ENCODE assay signal across 7 cellular contexts in genomic region chr19:7346997-7347396, GRCh38. TPM values are rescaled to one million over a fixed set of nuclear protein-coding genes. Genes with fewer than 3 reads are reported as not detected.
A peak's percentile ranks its signal among the peaks of the same experiment; 100 is the strongest.
DNase-seq lines count a peak whose midpoint lies in the region; ATAC-seq and TF ChIP-seq lines count a peak whose summit lies in the region.
"Not testable (repeated sequence)": the region's sequence is repeated elsewhere in the genome, so short reads cannot be mapped to it uniquely, and the experiment has no call there.

No MANE protein-coding gene starts in this region.

- peak overlapping the region; percentile 95 to 100 (median 98) for H3K4me3 Mint-ChIP-seq in CD4-positive, alpha-beta memory T cell
- peak overlapping the region; percentile 74 for H3K4me3 Mint-ChIP-seq in activated CD4-positive, alpha-beta T cell treated with anti-CD3 and anti-CD28 coated beads, Interleukin-2, amount 10 ng/mL, durations not matched to agents 24 days and 14 days
- peak overlapping the region; percentile 82 for H3K4me3 Mint-ChIP-seq in activated T-cell treated with anti-CD3 and anti-CD28 coated beads, Interleukin-2, amount 50 U/mL, for 4 hours
- not testable (repeated sequence) for H3K4me3 Mint-ChIP-seq in activated naive CD8-positive, alpha-beta T cell treated with anti-CD3 and anti-CD28 coated beads for 36 hours

- H3K27me3 Mint-ChIP-seq in CD4-positive, alpha-beta memory T cell; activated CD4-positive, alpha-beta T cell treated with anti-CD3 and anti-CD28 coated beads, Interleukin-2, amount 10 ng/mL, durations not matched to agents 24 days and 14 days; activated T-cell treated with anti-CD3 and anti-CD28 coated beads, Interleukin-2, amount 50 U/mL, for 4 hours (ENCODE audit: low read depth); activated naive CD8-positive, alpha-beta T cell treated with anti-CD3 and anti-CD28 coated beads for 36 hours: not testable (repeated sequence)

- H3K27me3 ChIP-seq in CD4-positive, alpha-beta memory T cell (ENCODE audit: insufficient read depth, low read length); spleen (replicated peaks in 1 of 7): not testable (repeated sequence)

- CTCF ChIA-PET in CD4-positive, alpha-beta memory T cell (lab: Charles Lee; ENCODE audit: partially characterized antibody); OCI-LY7 (lab: Charles Lee; ENCODE audit: unreplicated experiment): not testable (repeated sequence)

- H3K4me3 ChIP-seq in CD4-positive, alpha-beta memory T cell (ENCODE audit: low read length in 2 of 2): peak overlapping the region; percentile 79 to 84
- H3K4me3 ChIP-seq in OCI-LY7 (ENCODE audit: low read depth, low read length, poor library complexity, severe bottlenecking) (peak overlapping the region; percentile 66), spleen (peak overlapping the region in 2 of 8 donors; percentile 35 to 67)

- peaks cover 15 to 28% of the 10 kb centered on the region in 2 donors for H3K36me3 Mint-ChIP-seq in CD4-positive, alpha-beta memory T cell
- H3K36me3 Mint-ChIP-seq in activated CD4-positive, alpha-beta T cell treated with anti-CD3 and anti-CD28 coated beads, Interleukin-2, amount 10 ng/mL, durations not matched to agents 24 days and 14 days (ENCODE audit: low read depth): peaks cover 11% of the 10 kb centered on the region
- H3K36me3 Mint-ChIP-seq in activated T-cell treated with anti-CD3 and anti-CD28 coated beads, Interleukin-2, amount 50 U/mL, for 4 hours (ENCODE audit: insufficient read depth): not testable (repeated sequence)
- peaks cover 15% of the 10 kb centered on the region for H3K36me3 Mint-ChIP-seq in activated naive CD8-positive, alpha-beta T cell treated with anti-CD3 and anti-CD28 coated beads for 36 hours

- not testable (repeated sequence) for TF ChIP-seq POLR2A in spleen (IDR thresholded peaks at IDR 0.05)

- not testable (repeated sequence) for H3K9me3 Mint-ChIP-seq in CD4-positive, alpha-beta memory T cell; activated CD4-positive, alpha-beta T cell treated with anti-CD3 and anti-CD28 coated beads, Interleukin-2, amount 10 ng/mL, durations not matched to agents 24 days and 14 days; activated T-cell treated with anti-CD3 and anti-CD28 coated beads, Interleukin-2, amount 50 U/mL, for 4 hours; activated naive CD8-positive, alpha-beta T cell treated with anti-CD3 and anti-CD28 coated beads for 36 hours

- H3K9me3 ChIP-seq in CD4-positive, alpha-beta memory T cell (ENCODE audit: control insufficient read depth in 1 of 2, low read length in 2 of 2); OCI-LY7 (ENCODE audit: low read length): not testable (repeated sequence)
- H3K9me3 ChIP-seq in spleen: peaks cover 0 to 11% (median 6%) of the 10 kb centered on the region in 8 donors

- peaks cover 41 to 74% (median 57%) of the 10 kb centered on the region in 4 donors for H3K4me1 Mint-ChIP-seq in CD4-positive, alpha-beta memory T cell
- peaks cover 57% of the 10 kb centered on the region for H3K4me1 Mint-ChIP-seq in activated CD4-positive, alpha-beta T cell treated with anti-CD3 and anti-CD28 coated beads, Interleukin-2, amount 10 ng/mL, durations not matched to agents 24 days and 14 days
- peaks cover 61% of the 10 kb centered on the region for H3K4me1 Mint-ChIP-seq in activated T-cell treated with anti-CD3 and anti-CD28 coated beads, Interleukin-2, amount 50 U/mL, for 4 hours (ENCODE audit: low read depth)
- peaks cover 44% of the 10 kb centered on the region for H3K4me1 Mint-ChIP-seq in activated naive CD8-positive, alpha-beta T cell treated with anti-CD3 and anti-CD28 coated beads for 36 hours

- H3K27ac Mint-ChIP-seq in CD4-positive, alpha-beta memory T cell: peak overlapping the region; percentile 93 to 99 (median 97)
- H3K27ac Mint-ChIP-seq in activated CD4-positive, alpha-beta T cell treated with anti-CD3 and anti-CD28 coated beads, Interleukin-2, amount 10 ng/mL, durations not matched to agents 24 days and 14 days: peak overlapping the region; percentile 6
- H3K27ac Mint-ChIP-seq in activated naive CD8-positive, alpha-beta T cell treated with anti-CD3 and anti-CD28 coated beads for 36 hours: peak overlapping the region; percentile 89

- H3K36me3 ChIP-seq in CD4-positive, alpha-beta memory T cell (ENCODE audit: insufficient read depth, low read length); spleen: not testable (repeated sequence)
- H3K36me3 ChIP-seq in OCI-LY7 (ENCODE audit: insufficient read depth, low read length): peaks cover 29% of the 10 kb centered on the region

- peaks cover 36% of the 10 kb centered on the region for H3K79me2 ChIP-seq in OCI-LY7 (ENCODE audit: insufficient read depth, low read depth, low read length)

- H3K27ac ChIP-seq in CD4-positive, alpha-beta memory T cell (ENCODE audit: low read depth, low read length): peak overlapping the region; percentile 74
- H3K27ac ChIP-seq in OCI-LY7 (ENCODE audit: low read depth, low read length, poor library complexity, severe bottlenecking) (peak overlapping the region; percentile 93), spleen (peak overlapping the region in 6 of 8 donors; percentile 32 to 96 (median 92))

- not testable (repeated sequence) for H2AFZ ChIP-seq in OCI-LY7 (ENCODE audit: low read length)

- TF ChIP-seq CTCF in OCI-LY7 (conservative IDR thresholded peaks at IDR 0.05; ENCODE audit: low read length): 0 out of 2 replicates have a peak, but pooled peaks have one; percentile 0
- not testable (repeated sequence) for TF ChIP-seq CTCF in spleen (IDR thresholded peaks at IDR 0.05 in 8 of 11, conservative IDR thresholded peaks at IDR 0.05 in 3 of 11)

- not testable (repeated sequence) for ATAC-seq in activated T-cell treated with anti-CD3 and anti-CD28 coated beads, Interleukin-2, amount 50 U/mL, for 4 hours

- intact Hi-C loops in CD4-positive, alpha-beta memory T cell (cut with micrococcal nuclease): loop anchor here (5.0 kb wide), 1 partner anchor 150 kb away; no protein-coding TSS in a partner anchor
- intact Hi-C loops in OCI-LY7 (cut with micrococcal nuclease; ENCODE audit: unreplicated experiment): loop anchor here (1.0 to 10.0 kb wide), 3 partner anchors 10 to 188 kb away; partner anchors contain the start of gene PNPLA6
- intact Hi-C loops in activated CD4-positive, alpha-beta T cell treated with anti-CD3 and anti-CD28 coated beads, Interleukin-2, amount 10 ng/mL, durations not matched to agents 24 days and 14 days (cut with micrococcal nuclease): loop anchor here (5.0 kb wide), 1 partner anchor 150 kb away; no protein-coding TSS in a partner anchor
- intact Hi-C loops in spleen (cut with DNase I; ENCODE audit: low total_unique reads): not testable (repeated sequence)

- H4K20me1 ChIP-seq in OCI-LY7 (ENCODE audit: insufficient read depth, low read length): not testable (repeated sequence)

- H3K4me2 ChIP-seq in OCI-LY7 (ENCODE audit: low read length): peak overlapping the region; percentile 68

- WGBS in spleen, 5 donors: 64 to 80% (median 70%) methylated on average over 7 of the region's 7 CpGs

- peaks cover 78% of the 10 kb centered on the region for H3K4me1 ChIP-seq in CD4-positive, alpha-beta memory T cell (ENCODE audit: insufficient read depth, low read length)
- peaks cover 79% of the 10 kb centered on the region for H3K4me1 ChIP-seq in OCI-LY7 (ENCODE audit: insufficient read depth, low read length, poor library complexity, severe bottlenecking)
- peaks cover 11 to 93% (median 75%) of the 10 kb centered on the region in 6 donors for H3K4me1 ChIP-seq in spleen

- BruUV-seq in OCI-LY7 (replicated peaks; lab: Mats Ljungman, UMichigan): not testable (repeated sequence)

- POLR2A ChIA-PET in CD4-positive, alpha-beta memory T cell (lab: Charles Lee; ENCODE audit: partially characterized antibody): interaction anchor here (0.6 to 2.8 kb wide), 3 partner anchors 19 to 278 kb away, joined by 4 to 9 read pairs (median 4); partner anchors contain the start of gene ZNF557
- POLR2A ChIA-PET in OCI-LY7 (lab: Charles Lee): interaction anchor here (0.6 kb wide), 1 partner anchor 740 kb away, joined by 3 read pairs; no protein-coding TSS in a partner anchor

- not testable (repeated sequence) for H3K9me2 ChIP-seq in OCI-LY7 (ENCODE audit: insufficient read depth, low read length)

- DNase-seq in CD4-positive, alpha-beta memory T cell: peak in 1 of 5 donors; percentile 47
- not testable (repeated sequence) for DNase-seq in OCI-LY7 (ENCODE audit: low spot score); activated CD4-positive, alpha-beta T cell treated with anti-CD3 and anti-CD28 coated beads, Interleukin-2, amount 10 ng/mL, durations not matched to agents 24 days and 14 days; activated T-cell treated with anti-CD3 and anti-CD28 coated beads, Interleukin-2, amount 50 U/mL, for 4 hours; activated naive CD8-positive, alpha-beta T cell treated with anti-CD3 and anti-CD28 coated beads for 36 hours
- DNase-seq in mesenteric fat pad (ENCODE audit: low spot score): peak; percentile 30
- DNase-seq in spleen: peak; percentile 51

RNA-seq across cellular contexts. Expression of gene ARHGEF18, which starts 1.7 kb away (rescaled TPM):
- total RNA-seq in CD4-positive, alpha-beta memory T cell: 10 to 100 TPM; 82.3 to 83.8 TPM
- polyA plus RNA-seq in CD4-positive, alpha-beta memory T cell: 10 to 100 TPM in 1 of 2 donors, 1 to 10 TPM in 1; 2.2 to 11.1 TPM
- total RNA-seq in OCI-LY7 (2014; rRNA removed; shearing (Covaris generic)): 45.8 and 48.1 TPM in 2 replicates
- 55.2 and 59.3 TPM in 2 replicates for total RNA-seq in OCI-LY7 (2022)
- 30.6 and 34.8 TPM in 2 replicates for total RNA-seq in activated CD4-positive, alpha-beta T cell treated with anti-CD3 and anti-CD28 coated beads, Interleukin-2, amount 10 ng/mL, durations not matched to agents 24 days and 14 days
- 10 to 100 TPM; 33.2 to 38.6 (median 35.4) TPM for total RNA-seq in activated T-cell treated with anti-CD3 and anti-CD28 coated beads, Interleukin-2, amount 50 U/mL, for 4 hours
- total RNA-seq in activated naive CD8-positive, alpha-beta T cell treated with anti-CD3 and anti-CD28 coated beads for 36 hours: 10 to 100 TPM; 26.3 to 30.8 TPM
- 18.4 TPM for total RNA-seq in mesenteric fat pad
- total RNA-seq in spleen: 10 to 100 TPM; 60.2 to 79.8 (median 71.1) TPM
- 10 to 100 TPM; 24.3 to 56.9 (median 38.1) TPM for polyA plus RNA-seq in spleen

RNA-seq across cellular contexts. Expression of gene INSR, which starts 52.8 kb away (rescaled TPM):
- 1 to 10 TPM; 1.2 to 2.2 TPM for total RNA-seq in CD4-positive, alpha-beta memory T cell
- polyA plus RNA-seq in CD4-positive, alpha-beta memory T cell: under 1 TPM; 0.06 to 0.13 TPM
- 57.7 and 90.3 TPM in 2 replicates for total RNA-seq in OCI-LY7 (2014; rRNA removed; shearing (Covaris generic))
- 74.0 and 83.0 TPM in 2 replicates for total RNA-seq in OCI-LY7 (2022)
- 1.7 and 1.9 TPM in 2 replicates for total RNA-seq in activated CD4-positive, alpha-beta T cell treated with anti-CD3 and anti-CD28 coated beads, Interleukin-2, amount 10 ng/mL, durations not matched to agents 24 days and 14 days
- 1 to 10 TPM; 1.3 to 2.3 (median 1.6) TPM for total RNA-seq in activated T-cell treated with anti-CD3 and anti-CD28 coated beads, Interleukin-2, amount 50 U/mL, for 4 hours
- 1 to 10 TPM; 1.2 to 1.4 TPM for total RNA-seq in activated naive CD8-positive, alpha-beta T cell treated with anti-CD3 and anti-CD28 coated beads for 36 hours
- total RNA-seq in mesenteric fat pad: 75.5 TPM
- 100 to 1,000 TPM; 202 to 467 (median 368) TPM for total RNA-seq in spleen
- 10 to 100 TPM in 2 of 3 donors, 1 to 10 TPM in 1; 7.6 to 21.5 (median 20.7) TPM for polyA plus RNA-seq in spleen

Comparison
In these comparisons a context has a peak if more than half of its experiments do, and no peak if none do; other contexts are left out.
1. H3K27ac Mint-ChIP-seq: peak in every context shown above with its lines; median percentile 97 in CD4-positive, alpha-beta memory T cell; 89 in activated naive CD8-positive, alpha-beta T cell treated with anti-CD3 and anti-CD28 coated beads for 36 hours; 6 in activated CD4-positive, alpha-beta T cell treated with anti-CD3 and anti-CD28 coated beads, Interleukin-2, amount 10 ng/mL, durations not matched to agents 24 days and 14 days.
2. RNA of gene INSR, which starts 52.8 kb away (total RNA-seq): 202 to 467 TPM in spleen, 75.5 TPM in mesenteric fat pad (single experiment) and 57.7 to 90.3 TPM in OCI-LY7; 1.2 to 2.2 TPM in CD4-positive, alpha-beta memory T cell, 1.7 to 1.9 TPM in activated CD4-positive, alpha-beta T cell treated with anti-CD3 and anti-CD28 coated beads, Interleukin-2, amount 10 ng/mL, durations not matched to agents 24 days and 14 days, 1.3 to 2.3 TPM in activated T-cell treated with anti-CD3 and anti-CD28 coated beads, Interleukin-2, amount 50 U/mL, for 4 hours and 1.2 to 1.4 TPM in activated naive CD8-positive, alpha-beta T cell treated with anti-CD3 and anti-CD28 coated beads for 36 hours; every median in the first group is over 10 times any median in the second.
3. Peak in every context shown above with its lines, with median percentiles within 50 percentile points of each other: H3K27ac ChIP-seq.